In the genomic region with DNA sequence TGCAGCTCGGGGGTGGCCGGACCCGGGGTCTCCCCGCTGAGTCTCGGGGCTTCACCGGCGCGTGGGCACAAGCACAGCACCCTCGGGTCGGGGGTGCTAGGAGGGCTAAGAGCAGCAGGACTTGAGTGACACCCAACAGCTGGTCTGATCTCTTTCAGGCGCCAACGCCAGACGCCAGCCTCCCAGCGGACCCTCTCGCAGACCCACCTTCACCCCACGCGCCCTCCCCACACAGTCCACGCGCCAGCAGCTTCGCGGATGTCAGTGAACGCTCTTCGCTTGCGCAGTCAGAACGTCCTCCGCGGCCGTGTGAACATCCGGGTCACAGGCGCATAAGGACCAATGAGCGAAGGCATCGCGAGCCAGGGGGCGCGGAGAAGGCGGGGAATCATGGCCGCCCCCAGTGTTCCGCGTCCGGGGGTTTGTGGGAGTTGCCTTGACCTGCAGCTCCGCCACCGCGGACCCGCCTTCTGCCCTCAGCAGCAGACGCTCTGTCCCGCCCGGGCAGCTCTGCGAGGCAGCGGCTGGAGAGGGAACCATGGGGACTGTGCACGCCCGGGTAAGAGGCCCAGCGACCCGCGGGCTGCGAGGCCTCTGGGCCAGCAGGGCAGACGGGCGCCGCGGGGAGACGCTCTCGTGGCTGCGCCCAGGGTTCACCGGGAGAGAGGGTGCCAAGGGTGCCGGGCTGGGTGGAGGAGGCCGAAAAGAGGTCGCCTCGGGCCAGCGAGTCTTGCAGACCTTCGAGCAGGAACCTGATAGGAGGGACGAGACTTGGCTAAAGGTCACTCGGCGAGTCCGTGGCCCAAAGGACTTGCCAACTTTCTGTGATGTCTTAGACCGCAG, we compare ENCODE assay signal across 8 cellular contexts. TPM values are rescaled to one million over a fixed set of nuclear protein-coding genes. Genes with fewer than 3 reads are reported as not detected.
A peak's percentile ranks its signal among the peaks of the same experiment; 100 is the strongest.
DNase-seq lines count a peak whose midpoint lies in the region; ATAC-seq, FAIRE-seq and TF ChIP-seq lines count a peak whose summit lies in the region.

A gene (plus strand): TSS at position 403 of the 843 bp plus-strand sequence. CDS start 136 bp downstream, at position 539.

- POLR2A ChIA-PET in A673 (lab: Charles Lee; ENCODE audit: low non-redundant PET), result no interaction called here

- peak; percentile 93 for DNase-seq in A673 (ENCODE audit: low spot score)
- peak; percentile 91 for DNase-seq in NCI-H2196 (lab: John Stamatoyannopoulos, UW; ENCODE audit: unreplicated experiment)
- DNase-seq in bronchial epithelial cell (ENCODE audit: low read depth), result peak; percentile 82
- peak; percentile 99 for DNase-seq in iPS-NIHi11 (ENCODE audit: low spot score)
- peak; percentile 78 for DNase-seq in smooth muscle cell (lab: John Stamatoyannopoulos, UW; ENCODE audit: unreplicated experiment)

- no peaks in the 10 kb centered on the region for H3K27me3 ChIP-seq in A673 (replicated peaks; ENCODE audit: insufficient read depth, low read depth, low read length, poor library complexity)
- no peaks in the 10 kb centered on the region for H3K27me3 ChIP-seq in bronchial epithelial cell (ENCODE audit: control insufficient read depth, insufficient read depth, low read length)
- no peaks in the 10 kb centered on the region for H3K27me3 ChIP-seq in smooth muscle cell (ENCODE audit: low read depth)

- H3K9ac ChIP-seq in smooth muscle cell (ENCODE audit: low read depth), result peak within 1 kb of the TSS; percentile 91

- H3K27ac ChIP-seq in A673 (ENCODE audit: low read depth, low read length, poor library complexity, severe bottlenecking) (peak within 1 kb of the TSS; percentile 84), smooth muscle cell (ENCODE audit: low read depth) (peak within 1 kb of the TSS; percentile 81)

- H3K9me3 ChIP-seq in A673 (ENCODE audit: low read depth, low read length, poor library complexity, severe bottlenecking), result no peaks in the 10 kb centered on the region
- no peaks in the 10 kb centered on the region for H3K9me3 ChIP-seq in smooth muscle cell (replicated peaks; ENCODE audit: low read depth)

- peaks cover 15% of the 10 kb centered on the region for H3F3A ChIP-seq in smooth muscle cell (ENCODE audit: low read depth)

- H3K4me3 ChIP-seq in A673 (ENCODE audit: low read depth, low read length, poor library complexity, severe bottlenecking), result peak within 1 kb of the TSS; percentile 96
- peak within 1 kb of the TSS; percentile 77 for H3K4me3 ChIP-seq in WI38 (ENCODE audit: low read depth, low read length)
- H3K4me3 ChIP-seq in bronchial epithelial cell (ENCODE audit: low read depth, low read length), result peak within 1 kb of the TSS; percentile 82
- H3K4me3 ChIP-seq in smooth muscle cell, result peak within 1 kb of the TSS; percentile 97

- ATAC-seq in GM18858 (IDR thresholded peaks at IDR 0.05; ENCODE audit: unreplicated experiment), result peak; percentile 68
- ATAC-seq in HG03097 (IDR thresholded peaks at IDR 0.05; ENCODE audit: low FRiP score, unreplicated experiment), result peak; percentile 85

- H3K36me3 ChIP-seq in A673 (ENCODE audit: insufficient read depth, low read length, poor library complexity, severe bottlenecking) (no peaks in the 10 kb centered on the region), bronchial epithelial cell (ENCODE audit: control insufficient read depth, insufficient read depth, low read length) (no peaks in the 10 kb centered on the region), smooth muscle cell (ENCODE audit: low read depth) (no peaks in the 10 kb centered on the region)

- BruUV-seq in A673 (replicated peaks; lab: Mats Ljungman, UMichigan), result no TSS peak

- TF ChIP-seq CTCF in A673 (conservative IDR thresholded peaks at IDR 0.05; ENCODE audit: low read depth, low read length), result no peak
- no peak for TF ChIP-seq CTCF in WI38 (IDR thresholded peaks at IDR 0.05; ENCODE audit: low read depth, low read length)
- TF ChIP-seq CTCF in bronchial epithelial cell (IDR thresholded peaks at IDR 0.05; ENCODE audit: insufficient read depth, low read length, severe bottlenecking), result peak; percentile 27
- TF ChIP-seq CTCF in smooth muscle cell (IDR thresholded peaks at IDR 0.05; ENCODE audit: borderline replicate concordance, insufficient read depth, poor library complexity, severe bottlenecking), result peak; percentile 9

- peaks cover 5% of the 10 kb centered on the region for H3K4me1 ChIP-seq in A673 (ENCODE audit: insufficient read depth, low read length, poor library complexity, severe bottlenecking)
- H3K4me1 ChIP-seq in smooth muscle cell (ENCODE audit: low read depth), result peaks cover 18% of the 10 kb centered on the region

- peaks cover 23% of the 10 kb centered on the region for H4K20me1 ChIP-seq in smooth muscle cell (ENCODE audit: low read depth)

- H3K4me2 ChIP-seq in smooth muscle cell, result peak within 1 kb of the TSS; percentile 84

- H2AFZ ChIP-seq in smooth muscle cell (ENCODE audit: low read depth), result peak within 1 kb of the TSS; percentile 90

- intact Hi-C loops in A673 (cut with micrococcal nuclease; ENCODE audit: unreplicated experiment), result no loop called here

- 1% methylated on average over 70 of the region's 74 CpGs for WGBS in smooth muscle cell (ENCODE audit: low lambda C conversion rate)

- FAIRE-seq in bronchial epithelial cell (lab: Jason Lieb, UNC), result no peak

- CTCF ChIA-PET in A673 (lab: Charles Lee), result interaction anchor here (1.1 to 1.9 kb wide), 2 partner anchors 9 to 38 kb away, joined by 3 to 8 read pairs; no protein-coding TSS in a partner anchor

- H3K79me2 ChIP-seq in smooth muscle cell (ENCODE audit: low read depth), result peaks cover 41% of the 10 kb centered on the region

RNA-seq across cellular contexts. Expression of the gene that starts here (rescaled TPM):
- total RNA-seq in A673 (2021) (63.1 and 67.2 TPM in 2 replicates), bronchial epithelial cell (28.7 and 32.6 TPM in 2 replicates), smooth muscle cell (37.1 and 43.6 TPM in 2 replicates)
- polyA plus RNA-seq in smooth muscle cell, result 56.1 and 59.9 TPM in 2 replicates

Comparison
In these comparisons a context has a peak if more than half of its experiments do, and no peak if none do; other contexts are left out.
1. Peak in every context shown above with its lines: DNase-seq, ATAC-seq, H3K4me3 ChIP-seq and H3K27ac ChIP-seq.
2. CTCF ChIP-seq: peak in bronchial epithelial cell (single experiment) and smooth muscle cell (single experiment); none in A673 (single experiment) and WI38 (single experiment).